9 cellular contexts compared by ENCODE assay signal in genomic region chr12:6904280-6905276, GRCh38. TPM values are rescaled to one million over a fixed set of nuclear protein-coding genes. Genes with fewer than 3 reads are reported as not detected.
DNase-seq lines count a peak whose midpoint lies in the region; ATAC-seq and TF ChIP-seq lines count a peak whose summit lies in the region.
"Had no signal": no experiment of that assay in that cellular context is flagged by ENCODE, and none has a peak within 500 bp of the region (broad histone marks: within the 10 kb centered on the region; RNA-seq: fewer than 3 reads in every experiment).

A gene with protein sequence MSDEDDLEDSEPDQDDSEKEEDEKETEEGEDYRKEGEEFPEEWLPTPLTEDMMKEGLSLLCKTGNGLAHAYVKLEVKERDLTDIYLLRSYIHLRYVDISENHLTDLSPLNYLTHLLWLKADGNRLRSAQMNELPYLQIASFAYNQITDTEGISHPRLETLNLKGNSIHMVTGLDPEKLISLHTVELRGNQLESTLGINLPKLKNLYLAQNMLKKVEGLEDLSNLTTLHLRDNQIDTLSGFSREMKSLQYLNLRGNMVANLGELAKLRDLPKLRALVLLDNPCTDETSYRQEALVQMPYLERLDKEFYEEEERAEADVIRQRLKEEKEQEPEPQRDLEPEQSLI (plus strand): TSS chr12:6904822. CDS start chr12:6905634, 812 bp downstream.

- no peaks in the 10 kb centered on the region for H3K27me3 ChIP-seq in CD4-positive, CD25-positive, alpha-beta regulatory T cell (ENCODE audit: control insufficient read depth, insufficient read depth, low read length)
- H3K27me3 ChIP-seq in ectodermal cell (ENCODE audit: control insufficient read depth, insufficient read depth, low read length, poor library complexity, severe bottlenecking): no peaks in the 10 kb centered on the region

- TF ChIP-seq CTCF in lower leg skin (IDR thresholded peaks at IDR 0.05): no peak

- H3K36me3 ChIP-seq in CD4-positive, CD25-positive, alpha-beta regulatory T cell (ENCODE audit: control insufficient read depth, insufficient read depth, low read length): no peaks in the 10 kb centered on the region
- H3K36me3 ChIP-seq in ectodermal cell (ENCODE audit: control insufficient read depth, insufficient read depth, low read length): no peaks in the 10 kb centered on the region

- peak within 1 kb of the TSS; percentile 92 for H3K27ac ChIP-seq in CD4-positive, CD25-positive, alpha-beta regulatory T cell (ENCODE audit: insufficient read depth, low read length, poor library complexity, severe bottlenecking)
- peak within 1 kb of the TSS; percentile 89 for H3K27ac ChIP-seq in ectodermal cell (ENCODE audit: insufficient read depth, low read depth, low read length, poor library complexity, severe bottlenecking)

- H3K4me1 ChIP-seq in CD4-positive, CD25-positive, alpha-beta regulatory T cell (ENCODE audit: control insufficient read depth, insufficient read depth, low read length, poor library complexity, severe bottlenecking): peaks cover 10% of the 10 kb centered on the region
- peaks cover 11% of the 10 kb centered on the region for H3K4me1 ChIP-seq in ectodermal cell (ENCODE audit: control insufficient read depth, insufficient read depth, low read length)

- peak within 1 kb of the TSS; percentile 81 for H3K4me3 ChIP-seq in CD4-positive, CD25-positive, alpha-beta regulatory T cell (ENCODE audit: low read depth, low read length)
- H3K4me3 ChIP-seq in ectodermal cell (ENCODE audit: insufficient read depth, low read depth, low read length): peak within 1 kb of the TSS; percentile 28
- peak within 1 kb of the TSS; percentile 46 for H3K4me3 ChIP-seq in lower leg skin (ENCODE audit: low read depth, poor library complexity, severe bottlenecking)

- intact Hi-C loops in activated CD4-positive, alpha-beta memory T cell treated with anti-CD3 and anti-CD28 coated beads for 36 hours (cut with micrococcal nuclease): loop anchor here (1.0 to 2.0 kb wide), 4 partner anchors 13 to 52 kb away; partner anchors contain the start of genes SPSB2 and USP5
- intact Hi-C loops in lower leg skin (cut with DNase I; ENCODE audit: low total_unique reads): no loop called here

- ATAC-seq in CD4-positive, CD25-positive, alpha-beta regulatory T cell (ENCODE audit: low read depth in 2 of 2): peak; percentile 98
- peak; percentile 91 for ATAC-seq in GM19397 (IDR thresholded peaks at IDR 0.05; ENCODE audit: unreplicated experiment)
- ATAC-seq in HG03571 (IDR thresholded peaks at IDR 0.05; ENCODE audit: unreplicated experiment): peak; percentile 93

- no peaks in the 10 kb centered on the region for H3K36me3 Mint-ChIP-seq in CD4-positive, CD25-positive, alpha-beta regulatory T cell
- no peaks in the 10 kb centered on the region for H3K36me3 Mint-ChIP-seq in activated CD4-positive, alpha-beta memory T cell treated with anti-CD3 and anti-CD28 coated beads for 36 hours

- POLR2A ChIA-PET in activated CD4-positive, alpha-beta memory T cell treated with anti-CD3 and anti-CD28 coated beads for 36 hours (lab: Charles Lee): interaction anchor here (0.7 to 2.1 kb wide), 5 partner anchors 9 to 35 kb away, joined by 3 to 11 read pairs (median 5); partner anchors contain the start of genes ENO2 and SPSB2

- TF ChIP-seq POLR2A in lower leg skin (IDR thresholded peaks at IDR 0.05): no peak

- WGBS in ectodermal cell, 2 experiments: 7 to 9% methylated on average over 33 to 34 of the region's 34 CpGs
- 5% methylated on average over 34 of the region's 34 CpGs for WGBS in lower leg skin, 2 donors

- peak; percentile 97 to 99 (median 98) for DNase-seq in CD4-positive, CD25-positive, alpha-beta regulatory T cell
- peak; percentile 100 for DNase-seq in NCI-H82 (lab: John Stamatoyannopoulos, UW)
- peak; percentile 99 for DNase-seq in activated CD4-positive, alpha-beta memory T cell treated with anti-CD3 and anti-CD28 coated beads for 36 hours
- DNase-seq in lower leg skin (ENCODE audit: low spot score in 2 of 2): peak; percentile 98 to 100
- DNase-seq in stimulated activated CD4-positive, alpha-beta T cell treated with anti-CD3 and anti-CD28 coated beads, Interleukin-4, amount 100 ng/mL, for 4 hours: peak; percentile 93 to 96

- H3K27ac Mint-ChIP-seq in CD4-positive, CD25-positive, alpha-beta regulatory T cell: no peak within 1 kb of the TSS
- no peak within 1 kb of the TSS for H3K27ac Mint-ChIP-seq in activated CD4-positive, alpha-beta memory T cell treated with anti-CD3 and anti-CD28 coated beads for 36 hours
- H3K27ac Mint-ChIP-seq: stimulated activated naive CD8-positive, alpha-beta T cell treated with anti-CD3 and anti-CD28 coated beads, Interleukin-15, Interleukin-2, amounts not matched to agents 100 ng/mL and 50 ng/mL, for 24 hours had no signal

- CTCF ChIA-PET in activated CD4-positive, alpha-beta memory T cell treated with anti-CD3 and anti-CD28 coated beads for 36 hours (lab: Charles Lee): interaction anchor here (1.1 to 5.2 kb wide), 5 partner anchors 13 to 152 kb away, joined by 3 to 31 read pairs (median 23); partner anchors contain the start of genes MLF2 and SPSB2

- peak within 1 kb of the TSS in 1 of 4 donors; percentile 17 for H3K4me3 Mint-ChIP-seq in CD4-positive, CD25-positive, alpha-beta regulatory T cell
- no peak within 1 kb of the TSS for H3K4me3 Mint-ChIP-seq in activated CD4-positive, alpha-beta memory T cell treated with anti-CD3 and anti-CD28 coated beads for 36 hours
- H3K4me3 Mint-ChIP-seq: stimulated activated naive CD8-positive, alpha-beta T cell treated with anti-CD3 and anti-CD28 coated beads, Interleukin-15, Interleukin-2, amounts not matched to agents 100 ng/mL and 50 ng/mL, for 24 hours had no signal

- H3K27me3 Mint-ChIP-seq in CD4-positive, CD25-positive, alpha-beta regulatory T cell: no peaks in the 10 kb centered on the region
- H3K27me3 Mint-ChIP-seq in activated CD4-positive, alpha-beta memory T cell treated with anti-CD3 and anti-CD28 coated beads for 36 hours: no peaks in the 10 kb centered on the region
- H3K27me3 Mint-ChIP-seq: stimulated activated naive CD8-positive, alpha-beta T cell treated with anti-CD3 and anti-CD28 coated beads, Interleukin-15, Interleukin-2, amounts not matched to agents 100 ng/mL and 50 ng/mL, for 24 hours had no signal

- H3K9me3 Mint-ChIP-seq in CD4-positive, CD25-positive, alpha-beta regulatory T cell: no peaks in the 10 kb centered on the region
- no peaks in the 10 kb centered on the region for H3K9me3 Mint-ChIP-seq in activated CD4-positive, alpha-beta memory T cell treated with anti-CD3 and anti-CD28 coated beads for 36 hours
- H3K9me3 Mint-ChIP-seq: stimulated activated naive CD8-positive, alpha-beta T cell treated with anti-CD3 and anti-CD28 coated beads, Interleukin-15, Interleukin-2, amounts not matched to agents 100 ng/mL and 50 ng/mL, for 24 hours had no signal

- peaks cover 0 to 5% (median 2%) of the 10 kb centered on the region in 4 donors for H3K4me1 Mint-ChIP-seq in CD4-positive, CD25-positive, alpha-beta regulatory T cell
- peaks cover 5% of the 10 kb centered on the region for H3K4me1 Mint-ChIP-seq in activated CD4-positive, alpha-beta memory T cell treated with anti-CD3 and anti-CD28 coated beads for 36 hours (ENCODE audit: low read depth)

- no peaks in the 10 kb centered on the region for H3K9me3 ChIP-seq in CD4-positive, CD25-positive, alpha-beta regulatory T cell (ENCODE audit: control insufficient read depth in 2 of 2, low read length in 2 of 2)
- no peaks in the 10 kb centered on the region for H3K9me3 ChIP-seq in ectodermal cell (ENCODE audit: control insufficient read depth, low read length)

RNA-seq across cellular contexts. Expression of the gene that starts here (rescaled TPM):
- total RNA-seq in CD4-positive, CD25-positive, alpha-beta regulatory T cell: 6.6 TPM
- polyA plus RNA-seq in CD4-positive, CD25-positive, alpha-beta regulatory T cell: 1 to 10 TPM; 2.2 to 5.1 (median 4.5) TPM
- total RNA-seq in activated CD4-positive, alpha-beta memory T cell treated with anti-CD3 and anti-CD28 coated beads for 36 hours: 1 to 10 TPM; 6.8 to 7.8 TPM
- polyA plus RNA-seq in ectodermal cell (2013, experiment 1 of 4): 5.5 TPM
- 6.6 TPM for polyA plus RNA-seq in ectodermal cell (2013, experiment 2 of 4)
- polyA plus RNA-seq in ectodermal cell (2013, experiment 3 of 4): 6.2 TPM
- 8.2 TPM for polyA plus RNA-seq in ectodermal cell (2013, experiment 4 of 4)
- total RNA-seq in lower leg skin: 10 to 100 TPM in 1 of 4 donors, 1 to 10 TPM in 3; 6.4 to 11.5 (median 8.2) TPM

Comparison
In these comparisons a context has a peak if more than half of its experiments do, and no peak if none do; other contexts are left out.
1. Peak in every context shown above with its lines: DNase-seq, ATAC-seq, H3K4me3 ChIP-seq and H3K27ac ChIP-seq.
2. H3K4me3 ChIP-seq: peak in every context shown above with its lines; median percentile 81 in CD4-positive, CD25-positive, alpha-beta regulatory T cell; 46 in lower leg skin; 28 in ectodermal cell.